ENCODE assay signal across 1 cellular context in the genomic region with DNA sequence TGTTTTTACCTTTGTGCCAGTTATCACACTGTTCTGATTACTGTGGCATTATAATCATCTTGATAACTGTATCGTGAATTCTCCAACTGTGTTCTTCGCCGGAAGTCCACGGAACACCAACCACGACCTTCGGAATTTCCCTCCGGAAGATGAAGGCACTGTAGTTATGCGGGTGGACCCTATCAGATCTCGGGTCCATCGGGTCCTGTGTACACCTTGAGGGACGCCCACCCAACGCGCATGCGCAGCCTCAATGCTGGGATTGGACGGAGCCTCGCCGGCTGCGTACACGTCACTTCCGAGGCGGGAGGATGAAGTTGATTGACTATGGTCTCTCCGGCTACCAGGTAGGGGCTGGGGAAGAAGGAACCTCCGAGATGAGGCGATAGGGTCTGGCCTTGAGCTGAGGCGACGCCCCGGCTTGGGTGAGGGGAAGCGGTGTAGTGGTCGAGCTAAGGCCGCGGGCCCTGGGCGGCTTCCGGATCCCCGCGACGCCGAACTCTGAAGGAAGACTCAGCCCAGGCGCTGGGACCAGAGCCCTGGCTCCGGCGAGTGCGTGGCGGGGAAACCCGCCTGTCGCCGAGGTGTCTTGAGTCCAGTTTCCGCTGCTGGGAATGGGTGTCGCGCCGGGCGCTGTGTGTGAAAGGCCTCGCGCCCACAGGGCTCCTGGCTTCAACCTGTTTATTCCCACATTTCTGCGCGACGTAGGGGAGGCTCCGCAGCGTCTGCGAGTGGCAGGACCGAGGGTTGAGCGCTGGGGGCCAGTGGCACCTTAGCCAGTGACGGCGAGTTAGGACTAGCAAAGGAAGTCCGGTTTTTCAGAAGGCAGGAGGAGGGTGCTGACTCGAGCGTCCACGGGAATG.
TF ChIP-seq lines count a peak whose summit lies in the region.

A gene with protein sequence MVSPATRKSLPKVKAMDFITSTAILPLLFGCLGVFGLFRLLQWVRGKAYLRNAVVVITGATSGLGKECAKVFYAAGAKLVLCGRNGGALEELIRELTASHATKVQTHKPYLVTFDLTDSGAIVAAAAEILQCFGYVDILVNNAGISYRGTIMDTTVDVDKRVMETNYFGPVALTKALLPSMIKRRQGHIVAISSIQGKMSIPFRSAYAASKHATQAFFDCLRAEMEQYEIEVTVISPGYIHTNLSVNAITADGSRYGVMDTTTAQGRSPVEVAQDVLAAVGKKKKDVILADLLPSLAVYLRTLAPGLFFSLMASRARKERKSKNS (plus strand): TSS at position 320 of the 863 bp plus-strand sequence. CDS start 8 bp downstream, at position 328.

TF ChIP-seq in K562, 482 proteins besides CTCF, POLR2A, EP300 and RAD21 (continued from another document and continues in another):
- TF ChIP-seq, protein P1, sequence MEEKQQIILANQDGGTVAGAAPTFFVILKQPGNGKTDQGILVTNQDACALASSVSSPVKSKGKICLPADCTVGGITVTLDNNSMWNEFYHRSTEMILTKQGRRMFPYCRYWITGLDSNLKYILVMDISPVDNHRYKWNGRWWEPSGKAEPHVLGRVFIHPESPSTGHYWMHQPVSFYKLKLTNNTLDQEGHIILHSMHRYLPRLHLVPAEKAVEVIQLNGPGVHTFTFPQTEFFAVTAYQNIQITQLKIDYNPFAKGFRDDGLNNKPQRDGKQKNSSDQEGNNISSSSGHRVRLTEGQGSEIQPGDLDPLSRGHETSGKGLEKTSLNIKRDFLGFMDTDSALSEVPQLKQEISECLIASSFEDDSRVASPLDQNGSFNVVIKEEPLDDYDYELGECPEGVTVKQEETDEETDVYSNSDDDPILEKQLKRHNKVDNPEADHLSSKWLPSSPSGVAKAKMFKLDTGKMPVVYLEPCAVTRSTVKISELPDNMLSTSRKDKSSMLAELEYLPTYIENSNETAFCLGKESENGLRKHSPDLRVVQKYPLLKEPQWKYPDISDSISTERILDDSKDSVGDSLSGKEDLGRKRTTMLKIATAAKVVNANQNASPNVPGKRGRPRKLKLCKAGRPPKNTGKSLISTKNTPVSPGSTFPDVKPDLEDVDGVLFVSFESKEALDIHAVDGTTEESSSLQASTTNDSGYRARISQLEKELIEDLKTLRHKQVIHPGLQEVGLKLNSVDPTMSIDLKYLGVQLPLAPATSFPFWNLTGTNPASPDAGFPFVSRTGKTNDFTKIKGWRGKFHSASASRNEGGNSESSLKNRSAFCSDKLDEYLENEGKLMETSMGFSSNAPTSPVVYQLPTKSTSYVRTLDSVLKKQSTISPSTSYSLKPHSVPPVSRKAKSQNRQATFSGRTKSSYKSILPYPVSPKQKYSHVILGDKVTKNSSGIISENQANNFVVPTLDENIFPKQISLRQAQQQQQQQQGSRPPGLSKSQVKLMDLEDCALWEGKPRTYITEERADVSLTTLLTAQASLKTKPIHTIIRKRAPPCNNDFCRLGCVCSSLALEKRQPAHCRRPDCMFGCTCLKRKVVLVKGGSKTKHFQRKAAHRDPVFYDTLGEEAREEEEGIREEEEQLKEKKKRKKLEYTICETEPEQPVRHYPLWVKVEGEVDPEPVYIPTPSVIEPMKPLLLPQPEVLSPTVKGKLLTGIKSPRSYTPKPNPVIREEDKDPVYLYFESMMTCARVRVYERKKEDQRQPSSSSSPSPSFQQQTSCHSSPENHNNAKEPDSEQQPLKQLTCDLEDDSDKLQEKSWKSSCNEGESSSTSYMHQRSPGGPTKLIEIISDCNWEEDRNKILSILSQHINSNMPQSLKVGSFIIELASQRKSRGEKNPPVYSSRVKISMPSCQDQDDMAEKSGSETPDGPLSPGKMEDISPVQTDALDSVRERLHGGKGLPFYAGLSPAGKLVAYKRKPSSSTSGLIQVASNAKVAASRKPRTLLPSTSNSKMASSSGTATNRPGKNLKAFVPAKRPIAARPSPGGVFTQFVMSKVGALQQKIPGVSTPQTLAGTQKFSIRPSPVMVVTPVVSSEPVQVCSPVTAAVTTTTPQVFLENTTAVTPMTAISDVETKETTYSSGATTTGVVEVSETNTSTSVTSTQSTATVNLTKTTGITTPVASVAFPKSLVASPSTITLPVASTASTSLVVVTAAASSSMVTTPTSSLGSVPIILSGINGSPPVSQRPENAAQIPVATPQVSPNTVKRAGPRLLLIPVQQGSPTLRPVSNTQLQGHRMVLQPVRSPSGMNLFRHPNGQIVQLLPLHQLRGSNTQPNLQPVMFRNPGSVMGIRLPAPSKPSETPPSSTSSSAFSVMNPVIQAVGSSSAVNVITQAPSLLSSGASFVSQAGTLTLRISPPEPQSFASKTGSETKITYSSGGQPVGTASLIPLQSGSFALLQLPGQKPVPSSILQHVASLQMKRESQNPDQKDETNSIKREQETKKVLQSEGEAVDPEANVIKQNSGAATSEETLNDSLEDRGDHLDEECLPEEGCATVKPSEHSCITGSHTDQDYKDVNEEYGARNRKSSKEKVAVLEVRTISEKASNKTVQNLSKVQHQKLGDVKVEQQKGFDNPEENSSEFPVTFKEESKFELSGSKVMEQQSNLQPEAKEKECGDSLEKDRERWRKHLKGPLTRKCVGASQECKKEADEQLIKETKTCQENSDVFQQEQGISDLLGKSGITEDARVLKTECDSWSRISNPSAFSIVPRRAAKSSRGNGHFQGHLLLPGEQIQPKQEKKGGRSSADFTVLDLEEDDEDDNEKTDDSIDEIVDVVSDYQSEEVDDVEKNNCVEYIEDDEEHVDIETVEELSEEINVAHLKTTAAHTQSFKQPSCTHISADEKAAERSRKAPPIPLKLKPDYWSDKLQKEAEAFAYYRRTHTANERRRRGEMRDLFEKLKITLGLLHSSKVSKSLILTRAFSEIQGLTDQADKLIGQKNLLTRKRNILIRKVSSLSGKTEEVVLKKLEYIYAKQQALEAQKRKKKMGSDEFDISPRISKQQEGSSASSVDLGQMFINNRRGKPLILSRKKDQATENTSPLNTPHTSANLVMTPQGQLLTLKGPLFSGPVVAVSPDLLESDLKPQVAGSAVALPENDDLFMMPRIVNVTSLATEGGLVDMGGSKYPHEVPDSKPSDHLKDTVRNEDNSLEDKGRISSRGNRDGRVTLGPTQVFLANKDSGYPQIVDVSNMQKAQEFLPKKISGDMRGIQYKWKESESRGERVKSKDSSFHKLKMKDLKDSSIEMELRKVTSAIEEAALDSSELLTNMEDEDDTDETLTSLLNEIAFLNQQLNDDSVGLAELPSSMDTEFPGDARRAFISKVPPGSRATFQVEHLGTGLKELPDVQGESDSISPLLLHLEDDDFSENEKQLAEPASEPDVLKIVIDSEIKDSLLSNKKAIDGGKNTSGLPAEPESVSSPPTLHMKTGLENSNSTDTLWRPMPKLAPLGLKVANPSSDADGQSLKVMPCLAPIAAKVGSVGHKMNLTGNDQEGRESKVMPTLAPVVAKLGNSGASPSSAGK (IDR thresholded peaks at IDR 0.05): peak; percentile 48; the same call in 1 of the 2 replicates
- TF ChIP-seq TEAD1 (CRISPR knock-in tag; IDR thresholded peaks at IDR 0.05) (peak in 1 of 2 experiments; percentile 34; a peak in 1 of 4 replicates), ZBTB33 (CRISPR knock-in tag; IDR thresholded peaks at IDR 0.05) (no peak), SUPT5H (IDR thresholded peaks at IDR 0.05) (peak; percentile 78), ZNF324 (CRISPR knock-in tag; IDR thresholded peaks at IDR 0.05) (no peak), POLR2AphosphoS5 (IDR thresholded peaks at IDR 0.05; ENCODE audit: control insufficient read depth, insufficient read depth, low read depth, low read length) (peak; percentile 44; the same call in 1 of the 2 replicates), DLX4 (CRISPR knock-in tag; IDR thresholded peaks at IDR 0.05) (no peak), PTRF (tag; IDR thresholded peaks at IDR 0.05) (no peak), CHCHD3 (CRISPR knock-in tag; IDR thresholded peaks at IDR 0.05) (no peak), HDAC2 (IDR thresholded peaks at IDR 0.05) (no peak), ELF4 (CRISPR knock-in tag; IDR thresholded peaks at IDR 0.05) (no peak), BCLAF1 (IDR thresholded peaks at IDR 0.05; ENCODE audit: borderline replicate concordance in 1 of 2, control insufficient read depth in 1 of 2, low read depth in 2 of 2, low read length in 1 of 2) (no peak), NR4A1 (CRISPR knock-in tag; IDR thresholded peaks at IDR 0.05) (no peak), NR4A1 (tag; IDR thresholded peaks at IDR 0.05) (no peak), POLR2B (IDR thresholded peaks at IDR 0.05; ENCODE audit: low read depth, partially characterized antibody) (peak; percentile 77), SP2 (IDR thresholded peaks at IDR 0.05; ENCODE audit: extremely low read depth, low read depth, low read length, poor library complexity, severe bottlenecking) (peak; percentile 44), SMAD4 (CRISPR knock-in tag; conservative IDR thresholded peaks at IDR 0.05) (0 out of 2 replicates have a peak, but pooled peaks have one; percentile 37), ZNF780A (CRISPR knock-in tag; IDR thresholded peaks at IDR 0.05) (no peak), POLR3G (IDR thresholded peaks at IDR 0.05; ENCODE audit: extremely low read depth, insufficient read length, insufficient replicate concordance) (no peak), MCM7 (IDR thresholded peaks at IDR 0.05) (no peak), FIP1L1 (IDR thresholded peaks at IDR 0.05; ENCODE audit: low read depth, low read length, poor library complexity, severe bottlenecking) (peak; percentile 46), ZNF184 (CRISPR knock-in tag; IDR thresholded peaks at IDR 0.05) (no peak), ZBTB5 (IDR thresholded peaks at IDR 0.05) (no peak)
- TF ChIP-seq, protein P2, sequence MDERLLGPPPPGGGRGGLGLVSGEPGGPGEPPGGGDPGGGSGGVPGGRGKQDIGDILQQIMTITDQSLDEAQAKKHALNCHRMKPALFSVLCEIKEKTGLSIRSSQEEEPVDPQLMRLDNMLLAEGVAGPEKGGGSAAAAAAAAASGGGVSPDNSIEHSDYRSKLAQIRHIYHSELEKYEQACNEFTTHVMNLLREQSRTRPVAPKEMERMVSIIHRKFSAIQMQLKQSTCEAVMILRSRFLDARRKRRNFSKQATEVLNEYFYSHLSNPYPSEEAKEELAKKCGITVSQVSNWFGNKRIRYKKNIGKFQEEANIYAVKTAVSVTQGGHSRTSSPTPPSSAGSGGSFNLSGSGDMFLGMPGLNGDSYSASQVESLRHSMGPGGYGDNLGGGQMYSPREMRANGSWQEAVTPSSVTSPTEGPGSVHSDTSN (CRISPR knock-in tag; IDR thresholded peaks at IDR 0.05; ENCODE audit: low read depth): no peak
- TF ChIP-seq, protein P2 (tag; conservative IDR thresholded peaks at IDR 0.05; ENCODE audit: low read depth): peak; percentile 79
